Comparison of ENCODE assay signal across 9 cellular contexts in the genomic region with DNA sequence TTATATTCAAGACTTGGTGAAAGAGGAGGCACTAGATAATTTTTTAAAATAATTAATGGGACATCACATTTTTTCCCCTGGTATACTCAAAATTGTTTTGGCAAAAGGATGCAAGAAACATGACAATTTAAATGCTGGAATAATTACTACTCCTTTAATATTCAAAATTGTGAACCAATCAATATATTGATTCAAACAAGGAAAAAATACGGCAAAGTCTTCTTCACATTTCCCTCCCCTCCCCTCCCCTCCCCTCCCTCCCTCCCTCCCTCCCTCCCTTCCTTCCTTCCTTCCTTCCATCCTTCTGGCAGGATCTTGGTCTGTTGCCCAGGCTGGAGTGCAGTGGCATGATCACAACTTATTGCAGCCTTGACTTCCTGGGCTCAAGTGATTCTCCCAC. TPM values are rescaled to one million over a fixed set of nuclear protein-coding genes. Genes with fewer than 3 reads are reported as not detected.
"Had no signal": no experiment of that assay in that cellular context is flagged by ENCODE, and none has a peak within 500 bp of the region (broad histone marks: within the 10 kb centered on the region; RNA-seq: fewer than 3 reads in every experiment).

No MANE protein-coding gene starts in this region.

- ATAC-seq: GM12878 had no signal

- H3K4me3 ChIP-seq: GM12878 had no signal

- DNase-seq: GDM1, GF-D8 had no signal

- FAIRE-seq: G401.6, GM12878, GM12891, GM12892, GM18507, GM19239 had no signal

RNA-seq across cellular contexts. Expression of gene SLC35F1, which starts 4.1 kb away (rescaled TPM):
- total RNA-seq: G401, GM12878 had no signal
